In genomic region chr9:91908293-91908623, GRCh38 we compare ENCODE assay signal across 1 cellular context.
TF ChIP-seq lines count a peak whose summit lies in the region.

No MANE protein-coding gene starts in this region.

TF ChIP-seq in HEK293, 187 proteins besides CTCF, POLR2A, EP300 and RAD21 (continued from another document):
- TF ChIP-seq TSHZ1 (tag by site-specific recombination; IDR thresholded peaks at IDR 0.05; ENCODE audit: borderline replicate concordance) (peak; percentile 54; the same call in 1 of the 2 replicates), ZBTB44 (tag by site-specific recombination; IDR thresholded peaks at IDR 0.05) (peak; percentile 37; the same call in 1 of the 2 replicates), KLF7 (tag by site-specific recombination; IDR thresholded peaks at IDR 0.05; ENCODE audit: borderline replicate concordance) (peak; percentile 54; the same call in 1 of the 2 replicates), ZNF302 (tag by site-specific recombination; IDR thresholded peaks at IDR 0.05; ENCODE audit: low read depth) (no peak), KLF8 (tag by site-specific recombination; IDR thresholded peaks at IDR 0.05) (0 out of 2 replicates have a peak, but pooled peaks have one; percentile 30), ZNF76 (tag by site-specific recombination; IDR thresholded peaks at IDR 0.05; ENCODE audit: borderline replicate concordance, low read depth) (no peak), GFI1B (tag by site-specific recombination; IDR thresholded peaks at IDR 0.05) (peak; percentile 56), ZNF747 (tag by site-specific recombination; IDR thresholded peaks at IDR 0.05) (no peak), ZSCAN4 (tag by site-specific recombination; IDR thresholded peaks at IDR 0.05) (no peak), BCL11A (tag by site-specific recombination; IDR thresholded peaks at IDR 0.05; ENCODE audit: low read depth) (0 out of 2 replicates have a peak, but pooled peaks have one; percentile 29), INSM2 (tag by site-specific recombination; IDR thresholded peaks at IDR 0.05) (peak; percentile 69), ZNF610 (tag by site-specific recombination; IDR thresholded peaks at IDR 0.05; ENCODE audit: borderline replicate concordance) (no peak), ZNF654 (tag by site-specific recombination; IDR thresholded peaks at IDR 0.05; ENCODE audit: low read depth) (no peak), ZNF624 (tag by site-specific recombination; IDR thresholded peaks at IDR 0.05) (no peak), ZNF514 (tag by site-specific recombination; IDR thresholded peaks at IDR 0.05) (no peak), ZNF274 (IDR thresholded peaks at IDR 0.05; ENCODE audit: low read length) (no peak), ZNF274 (tag by site-specific recombination; IDR thresholded peaks at IDR 0.05; ENCODE audit: borderline replicate concordance) (no peak), ZNF660 (tag by site-specific recombination; IDR thresholded peaks at IDR 0.05) (no peak), SP3 (tag by site-specific recombination; IDR thresholded peaks at IDR 0.05) (no peak), ZNF768 (tag by site-specific recombination; IDR thresholded peaks at IDR 0.05) (no peak), BCL6B (tag by site-specific recombination; IDR thresholded peaks at IDR 0.05) (peak; percentile 38; the same call in 1 of the 2 replicates), GLIS1 (tag by site-specific recombination; IDR thresholded peaks at IDR 0.05) (peak; percentile 91), TCF7L2 (IDR thresholded peaks at IDR 0.05; ENCODE audit: borderline replicate concordance, low read depth, low read length) (peak; percentile 39; the same call in 1 of the 2 replicates), WT1 (tag by site-specific recombination; IDR thresholded peaks at IDR 0.05) (peak; percentile 95), ZNF23 (tag by site-specific recombination; IDR thresholded peaks at IDR 0.05; ENCODE audit: borderline replicate concordance) (no peak), ZEB2 (tag by site-specific recombination; IDR thresholded peaks at IDR 0.05) (no peak), ATF2 (tag by site-specific recombination; IDR thresholded peaks at IDR 0.05; ENCODE audit: low read depth) (0 out of 2 replicates have a peak, but pooled peaks have one; percentile 12), ZNF701 (tag by site-specific recombination; IDR thresholded peaks at IDR 0.05) (no peak), ZNF211 (tag by site-specific recombination; IDR thresholded peaks at IDR 0.05; ENCODE audit: low read depth) (no peak), ZNF843 (tag by site-specific recombination; IDR thresholded peaks at IDR 0.05) (peak; percentile 84), PRDM2 (tag by site-specific recombination; IDR thresholded peaks at IDR 0.05; ENCODE audit: borderline replicate concordance) (no peak), PBX3 (CRISPR knock-in tag; IDR thresholded peaks at IDR 0.05) (no peak), ZBTB8A (tag by site-specific recombination; IDR thresholded peaks at IDR 0.05) (peak; percentile 36; the same call in 1 of the 2 replicates), PRDM10 (tag by site-specific recombination; IDR thresholded peaks at IDR 0.05) (0 out of 2 replicates have a peak, but pooled peaks have one; percentile 54)
